In the genomic region with DNA sequence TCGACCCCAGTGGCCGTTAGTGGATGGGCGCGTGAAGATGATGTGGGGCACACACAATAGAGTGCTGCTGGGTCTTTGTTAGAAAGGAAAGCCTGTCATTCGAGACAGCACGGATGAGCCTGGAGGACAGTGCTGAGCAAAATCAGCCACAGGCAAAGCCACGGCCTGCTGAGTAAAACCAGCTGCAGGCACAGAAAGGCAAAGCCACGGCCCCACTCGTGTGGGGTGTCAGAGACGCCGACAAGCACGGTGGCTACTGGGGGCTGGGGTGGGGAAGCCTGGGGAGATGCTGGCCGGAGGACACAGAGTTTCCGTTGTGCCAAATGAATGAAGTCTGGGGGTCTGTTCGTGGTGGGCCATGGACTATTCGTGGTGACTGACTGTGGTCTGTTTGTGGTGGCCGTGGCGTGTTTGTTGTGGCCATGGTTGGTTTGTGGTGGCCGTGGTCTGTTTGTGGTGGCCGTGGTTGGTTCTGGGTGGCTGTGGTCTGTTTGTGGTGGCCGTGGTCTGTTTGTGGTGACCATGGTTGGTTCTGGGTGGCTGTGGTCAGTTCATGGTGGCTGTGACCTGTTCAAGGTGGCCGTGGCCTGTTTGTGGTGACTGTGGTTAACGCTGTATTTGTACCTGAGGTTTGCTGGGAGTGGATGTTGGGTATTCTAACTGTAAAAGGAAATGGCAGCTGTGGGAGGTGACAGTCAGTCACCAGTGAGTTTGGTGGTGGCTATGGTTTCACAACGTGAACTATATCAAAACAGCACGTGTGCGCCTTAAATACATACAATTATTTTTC, we compare ENCODE assay signal across 21 cellular contexts. TPM values are rescaled to one million over a fixed set of nuclear protein-coding genes. Genes with fewer than 3 reads are reported as not detected.
DNase-seq lines count a peak whose midpoint lies in the region; ATAC-seq and TF ChIP-seq lines count a peak whose summit lies in the region.
"Had no signal": no experiment of that assay in that cellular context is flagged by ENCODE, and none has a peak within 500 bp of the region (broad histone marks: within the 10 kb centered on the region; RNA-seq: fewer than 3 reads in every experiment).

No MANE protein-coding gene starts in this region.

- intact Hi-C loops in CD4-positive, alpha-beta T cell (cut with DNase I, micrococcal nuclease), result no loop called here

- peak overlapping the region; percentile 71 for H3K4me3 Mint-ChIP-seq in CD4-positive, alpha-beta T cell
- H3K4me3 Mint-ChIP-seq in activated CD8-positive, alpha-beta T cell treated with anti-CD3 and anti-CD28 coated beads, Interleukin-2, amount 10 ng/mL, durations not matched to agents 7 days and 5 days, result peak overlapping the region; percentile 16
- peak overlapping the region; percentile 67 for H3K4me3 Mint-ChIP-seq in endothelial cell (ENCODE audit: unreplicated experiment)
- H3K4me3 Mint-ChIP-seq: activated T-cell treated with anti-CD3 and anti-CD28 coated beads, Interleukin-2, amount 50 U/mL, for 4 hours; dendritic cell treated with granulocyte-macrophage colony-stimulating factor and Interleukin-4, amounts not matched to agents 40 ng/mL and 50 ng/mL, for 4 days had no signal

- H3K9me3 Mint-ChIP-seq in CD4-positive, alpha-beta T cell, result no peaks in the 10 kb centered on the region
- H3K9me3 Mint-ChIP-seq in activated CD8-positive, alpha-beta T cell treated with anti-CD3 and anti-CD28 coated beads, Interleukin-2, amount 10 ng/mL, durations not matched to agents 7 days and 5 days (ENCODE audit: insufficient read depth), result peaks cover 6% of the 10 kb centered on the region
- H3K9me3 Mint-ChIP-seq in endothelial cell (ENCODE audit: unreplicated experiment), result no peaks in the 10 kb centered on the region
- H3K9me3 Mint-ChIP-seq: activated T-cell treated with anti-CD3 and anti-CD28 coated beads, Interleukin-2, amount 50 U/mL, for 4 hours; dendritic cell treated with granulocyte-macrophage colony-stimulating factor and Interleukin-4, amounts not matched to agents 40 ng/mL and 50 ng/mL, for 4 days had no signal

- H2AFZ ChIP-seq in DND-41 (ENCODE audit: low read depth, low read length), result no peak overlapping the region
- H2AFZ ChIP-seq: hepatocyte, PC-9 had no signal

- DNase-seq in CD4-positive, alpha-beta T cell, result no peak
- peak; percentile 12 for DNase-seq in DND-41
- no peak for DNase-seq in activated CD8-positive, alpha-beta T cell treated with anti-CD3 and anti-CD28 coated beads, Interleukin-2, amount 10 ng/mL, durations not matched to agents 7 days and 5 days
- DNase-seq in endothelial cell (ENCODE audit: low spot score), result no peak
- no peak for DNase-seq in hepatic stellate cell (ENCODE audit: low spot score)
- DNase-seq in NCI-H2029 treated with DMSO at 0.1 percent for 48 hours (lab: John Stamatoyannopoulos, UW), result no peak
- no peak for DNase-seq in NCI-H345 treated with DMSO at 0.1 percent for 48 hours (lab: John Stamatoyannopoulos, UW; ENCODE audit: unreplicated experiment)
- no peak for DNase-seq in NCI-H748 (lab: John Stamatoyannopoulos, UW; ENCODE audit: unreplicated experiment)
- DNase-seq: activated T-cell treated with anti-CD3 and anti-CD28 coated beads, Interleukin-2, amount 50 U/mL, for 4 hours; body of pancreas; DMS79; Karpas-422; kidney glomerular epithelial cell; NCI-H1930; NCI-H526; occipital lobe; PC-9; stimulated activated CD4-positive, alpha-beta T cell treated with anti-CD3 and anti-CD28 coated beads, Interleukin-4, amount 100 ng/mL, for 1 hour had no signal

- no peaks in the 10 kb centered on the region for H3K79me2 ChIP-seq in DND-41 (ENCODE audit: insufficient read depth, low read length)

- no peak for ATAC-seq in CD4-positive, alpha-beta T cell (ENCODE audit: poor library complexity)
- ATAC-seq in DND-41 (ENCODE audit: insufficient read depth, low read depth), result no peak
- no peak for ATAC-seq in activated CD8-positive, alpha-beta T cell treated with anti-CD3 and anti-CD28 coated beads, Interleukin-2, amount 10 ng/mL, durations not matched to agents 7 days and 5 days
- ATAC-seq: body of pancreas had no signal

- CTCF ChIA-PET in CD4-positive, alpha-beta T cell (lab: Charles Lee), result no interaction called here
- CTCF ChIA-PET in activated CD8-positive, alpha-beta T cell treated with anti-CD3 and anti-CD28 coated beads, Interleukin-2, amount 10 ng/mL, durations not matched to agents 7 days and 5 days (lab: Charles Lee), result no interaction called here

- H3K4me2 ChIP-seq in DND-41 (ENCODE audit: insufficient read depth, low read length), result no peak overlapping the region
- H3K4me2 ChIP-seq: hepatocyte, PC-9 had no signal

- peaks cover 60% of the 10 kb centered on the region for H4K20me1 ChIP-seq in DND-41 (ENCODE audit: insufficient read depth, low read length)

- no peak overlapping the region for H3K27ac Mint-ChIP-seq in CD4-positive, alpha-beta T cell
- H3K27ac Mint-ChIP-seq in activated CD8-positive, alpha-beta T cell treated with anti-CD3 and anti-CD28 coated beads, Interleukin-2, amount 10 ng/mL, durations not matched to agents 7 days and 5 days, result peak overlapping the region; percentile 71
- H3K27ac Mint-ChIP-seq in endothelial cell (ENCODE audit: unreplicated experiment), result no peak overlapping the region
- H3K27ac Mint-ChIP-seq: dendritic cell treated with granulocyte-macrophage colony-stimulating factor and Interleukin-4, amounts not matched to agents 40 ng/mL and 50 ng/mL, for 4 days had no signal

- H3K27me3 Mint-ChIP-seq in CD4-positive, alpha-beta T cell, result no peaks in the 10 kb centered on the region
- H3K27me3 Mint-ChIP-seq in activated CD8-positive, alpha-beta T cell treated with anti-CD3 and anti-CD28 coated beads, Interleukin-2, amount 10 ng/mL, durations not matched to agents 7 days and 5 days (ENCODE audit: low read depth), result no peaks in the 10 kb centered on the region
- peaks cover 16% of the 10 kb centered on the region for H3K27me3 Mint-ChIP-seq in endothelial cell (ENCODE audit: unreplicated experiment)

- no peak for TF ChIP-seq CTCF in CD4-positive, alpha-beta T cell (IDR thresholded peaks at IDR 0.05)
- TF ChIP-seq CTCF in DND-41 (IDR thresholded peaks at IDR 0.05; ENCODE audit: borderline replicate concordance, extremely low read depth, low read length, poor library complexity, severe bottlenecking) (no peak), endothelial cell (IDR thresholded peaks at IDR 0.05; ENCODE audit: unreplicated experiment) (no peak)

- H3K4me1 Mint-ChIP-seq in CD4-positive, alpha-beta T cell (ENCODE audit: low read depth), result peaks cover 5% of the 10 kb centered on the region
- H3K4me1 Mint-ChIP-seq in activated CD8-positive, alpha-beta T cell treated with anti-CD3 and anti-CD28 coated beads, Interleukin-2, amount 10 ng/mL, durations not matched to agents 7 days and 5 days (ENCODE audit: low read depth), result no peaks in the 10 kb centered on the region
- peaks cover 16% of the 10 kb centered on the region for H3K4me1 Mint-ChIP-seq in endothelial cell (ENCODE audit: unreplicated experiment)

- POLR2A ChIA-PET in CD4-positive, alpha-beta T cell (lab: Charles Lee), result no interaction called here
- POLR2A ChIA-PET in activated CD8-positive, alpha-beta T cell treated with anti-CD3 and anti-CD28 coated beads, Interleukin-2, amount 10 ng/mL, durations not matched to agents 7 days and 5 days (lab: Charles Lee), result interaction anchor here (0.7 kb wide), 1 partner anchor 252 kb away, joined by 3 read pairs; no protein-coding TSS in a partner anchor

- no peaks in the 10 kb centered on the region for H3K4me1 ChIP-seq in DND-41 (ENCODE audit: insufficient read depth, low read length)

- H3K9ac ChIP-seq in DND-41 (ENCODE audit: low read depth, low read length), result no peak overlapping the region

- H3K27ac ChIP-seq in CD4-positive, alpha-beta T cell (ENCODE audit: low read depth, low read length), result no peak overlapping the region
- no peak overlapping the region for H3K27ac ChIP-seq in DND-41 (ENCODE audit: low read length)
- H3K27ac ChIP-seq: body of pancreas, hepatocyte, PC-9, tibial nerve had no signal

- H3K9me3 ChIP-seq in CD4-positive, alpha-beta T cell (ENCODE audit: control insufficient read depth, low read length), result no peaks in the 10 kb centered on the region
- H3K9me3 ChIP-seq in DND-41 (ENCODE audit: insufficient read depth, low read length, severe bottlenecking), result no peaks in the 10 kb centered on the region
- H3K9me3 ChIP-seq: body of pancreas, tibial nerve had no signal

- H3K4me3 ChIP-seq in DND-41 (ENCODE audit: low read depth in 1 of 2, low read length in 2 of 2), result no peak overlapping the region
- H3K4me3 ChIP-seq: body of pancreas, hepatocyte, PC-9, tibial nerve had no signal

- no peaks in the 10 kb centered on the region for H3K36me3 ChIP-seq in DND-41 (ENCODE audit: insufficient read depth, low read length)
- H3K36me3 ChIP-seq: tibial nerve had no signal

- no peaks in the 10 kb centered on the region for H3K27me3 ChIP-seq in CD4-positive, alpha-beta T cell (ENCODE audit: control insufficient read depth, insufficient read depth, low read length)
- H3K27me3 ChIP-seq in DND-41 (ENCODE audit: insufficient read depth, low read length, poor library complexity), result no peaks in the 10 kb centered on the region
- H3K27me3 ChIP-seq: body of pancreas, hepatocyte had no signal

- no peaks in the 10 kb centered on the region for H3K36me3 Mint-ChIP-seq in CD4-positive, alpha-beta T cell (ENCODE audit: low read depth)
- peaks cover 3% of the 10 kb centered on the region for H3K36me3 Mint-ChIP-seq in activated CD8-positive, alpha-beta T cell treated with anti-CD3 and anti-CD28 coated beads, Interleukin-2, amount 10 ng/mL, durations not matched to agents 7 days and 5 days (ENCODE audit: low read depth)
- peaks cover 4% of the 10 kb centered on the region for H3K36me3 Mint-ChIP-seq in endothelial cell (ENCODE audit: low read depth, unreplicated experiment)

RNA-seq across cellular contexts. Expression of gene MCF2L, which starts 36.3 kb away (rescaled TPM):
- 10 to 100 TPM; 13.0 to 13.5 TPM for total RNA-seq in CD4-positive, alpha-beta T cell
- 1 to 10 TPM in 1 of 2 experiments, under 1 TPM in 1; 0.76 to 1.0 TPM for total RNA-seq in activated CD8-positive, alpha-beta T cell treated with anti-CD3 and anti-CD28 coated beads, Interleukin-2, amount 10 ng/mL, durations not matched to agents 7 days and 5 days
- 16.5 TPM for total RNA-seq in endothelial cell (ENCODE audit: unreplicated experiment)

Comparison
In these comparisons a context has a peak if more than half of its experiments do, and no peak if none do; other contexts are left out.
1. H3K4me3 Mint-ChIP-seq: peak in every context shown above with its lines; median percentile 71 in CD4-positive, alpha-beta T cell; 67 in endothelial cell; 16 in activated CD8-positive, alpha-beta T cell treated with anti-CD3 and anti-CD28 coated beads, Interleukin-2, amount 10 ng/mL, durations not matched to agents 7 days and 5 days.